ENCODE assay signal across 11 cellular contexts in the genomic region with DNA sequence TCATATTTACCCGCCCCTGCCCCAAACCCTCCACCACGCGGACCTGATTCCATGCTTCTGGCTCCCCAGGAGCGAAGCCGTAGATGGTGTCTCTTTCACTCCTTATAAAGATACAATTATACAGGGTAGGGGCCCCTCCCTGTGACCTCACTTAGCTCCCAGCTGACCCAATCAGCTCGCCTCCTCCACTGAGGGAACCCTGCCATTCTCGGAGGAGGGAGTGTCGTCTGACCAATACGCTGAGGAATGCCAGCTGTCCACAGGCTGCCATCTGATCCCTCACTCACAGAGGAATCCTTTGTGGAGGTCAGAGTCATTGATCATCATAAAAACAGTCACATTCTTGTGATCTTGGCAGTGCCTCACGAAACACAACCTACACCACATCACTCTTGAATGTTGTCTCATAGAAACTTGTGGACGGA.
DNase-seq lines count a peak whose midpoint lies in the region; ATAC-seq and TF ChIP-seq lines count a peak whose summit lies in the region.
"Had no signal": no experiment of that assay in that cellular context is flagged by ENCODE, and none has a peak within 500 bp of the region (broad histone marks: within the 10 kb centered on the region; RNA-seq: fewer than 3 reads in every experiment).

No MANE protein-coding gene starts in this region.

- TF ChIP-seq CTCF in chondrocyte (IDR thresholded peaks at IDR 0.05) (no peak), lung (IDR thresholded peaks at IDR 0.05; ENCODE audit: control extremely low read depth, extremely low read depth) (no peak)

- intact Hi-C loops in Right ventricle myocardium superior (cut with DNase I) (no loop called here), cardiac septum (cut with DNase I) (no loop called here)

- H3K4me3 Mint-ChIP-seq in chondrocyte (ENCODE audit: unreplicated experiment), result no peak overlapping the region
- H3K4me3 Mint-ChIP-seq: CD14-positive monocyte; central memory CD8-positive, alpha-beta T cell had no signal

- in situ Hi-C loops in HAP-1 (cut with MboI; ENCODE audit: low sequenced_read_pairs), result no loop called here

- peaks cover 8% of the 10 kb centered on the region for H3K27me3 Mint-ChIP-seq in chondrocyte (ENCODE audit: low read depth)

- H3K4me1 Mint-ChIP-seq in chondrocyte (ENCODE audit: low read depth), result peaks cover 43% of the 10 kb centered on the region
- H3K4me1 Mint-ChIP-seq: CD14-positive monocyte; central memory CD8-positive, alpha-beta T cell had no signal

- no peak overlapping the region for H3K27ac ChIP-seq in lung (ENCODE audit: low read depth in 1 of 2, low read length in 1 of 2)

- no peaks in the 10 kb centered on the region for H3K27me3 ChIP-seq in lung (ENCODE audit: control insufficient read depth, insufficient read depth)
- H3K27me3 ChIP-seq in HAP-1 (ENCODE audit: low read depth), result no peaks in the 10 kb centered on the region

- no peaks in the 10 kb centered on the region for H3K9me3 Mint-ChIP-seq in chondrocyte (ENCODE audit: low read depth)
- H3K9me3 Mint-ChIP-seq: CD14-positive monocyte; central memory CD8-positive, alpha-beta T cell had no signal

- H3K36me3 Mint-ChIP-seq in chondrocyte (ENCODE audit: low read depth), result no peaks in the 10 kb centered on the region
- H3K36me3 Mint-ChIP-seq: CD14-positive monocyte had no signal

- H3K9me3 ChIP-seq in lung (ENCODE audit: control insufficient read depth in 2 of 2, insufficient read depth in 1 of 2, low read length in 1 of 2) (no peaks in the 10 kb centered on the region), HAP-1 (no peaks in the 10 kb centered on the region)

- DNase-seq in Right ventricle myocardium superior (no peak), cardiac septum (ENCODE audit: low spot score) (no peak), chondrocyte (ENCODE audit: low spot score) (no peak), lung (ENCODE audit: low spot score) (no peak), NCI-H1092 treated with DMSO at 0.1 percent for 48 hours (lab: John Stamatoyannopoulos, UW) (no peak), HAP-1 (ENCODE audit: low spot score in 2 of 2) (no peak), Kasumi-1 (lab: John Stamatoyannopoulos, UW) (no peak)
- DNase-seq: SHP77 treated with DMSO at 0.1 percent for 48 hours had no signal

- H3K4me3 ChIP-seq in lung (no peak overlapping the region), HAP-1 (no peak overlapping the region)

- peak overlapping the region; percentile 90 for H3K27ac Mint-ChIP-seq in chondrocyte (ENCODE audit: unreplicated experiment)
- H3K27ac Mint-ChIP-seq: CD14-positive monocyte had no signal

- H3K4me1 ChIP-seq in lung (ENCODE audit: control insufficient read depth in 2 of 2, insufficient read depth in 2 of 2, low read length in 2 of 2) (no peaks in the 10 kb centered on the region), HAP-1 (no peaks in the 10 kb centered on the region)

- WGBS in lung, 2 donors, result 82 to 87% methylated on average over 11 of the region's 11 CpGs

- no peaks in the 10 kb centered on the region for H3K36me3 ChIP-seq in lung (ENCODE audit: control insufficient read depth in 2 of 2, insufficient read depth in 2 of 2, low read length in 2 of 2)
- no peaks in the 10 kb centered on the region for H3K36me3 ChIP-seq in HAP-1 (replicated peaks)

- peak; percentile 70 for ATAC-seq in Right ventricle myocardium superior (ENCODE audit: poor library complexity)
- peak; percentile 37 for ATAC-seq in lung (ENCODE audit: insufficient read depth, low FRiP score)
- no peak for ATAC-seq in GM19328 (IDR thresholded peaks at IDR 0.05; ENCODE audit: unreplicated experiment)
